In the genomic region with DNA sequence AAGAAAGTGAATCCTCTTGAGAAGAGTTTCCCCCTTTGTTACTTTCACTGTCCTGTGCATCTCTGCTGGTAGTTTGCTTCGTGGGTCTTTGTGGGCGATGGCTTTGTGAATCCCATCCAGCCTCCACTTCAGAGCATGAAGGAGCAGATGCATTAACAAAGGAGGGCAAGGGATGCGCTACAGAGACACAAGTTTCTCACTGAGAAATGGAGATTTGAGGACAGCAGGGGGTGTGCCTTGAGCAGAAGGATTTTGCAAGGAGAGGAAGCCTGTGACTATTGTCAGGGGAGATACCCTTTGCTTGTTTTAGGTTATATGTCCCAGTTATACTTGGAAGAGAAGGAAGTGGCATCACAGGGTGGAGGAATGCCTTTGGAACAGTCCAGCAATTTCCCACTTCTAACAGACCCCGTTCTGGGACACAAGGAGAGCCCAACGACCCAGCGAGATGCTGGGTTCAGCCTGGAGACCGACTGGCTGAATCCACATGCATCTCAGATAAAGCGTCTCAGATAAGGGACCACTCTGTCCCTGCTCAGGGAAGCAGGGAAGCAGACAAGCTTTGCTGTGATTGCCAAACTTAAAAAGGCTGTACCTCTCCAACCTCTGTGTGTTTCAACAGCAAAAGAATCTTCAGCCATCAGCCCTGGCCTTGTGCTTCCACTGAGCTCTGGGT, we compare ENCODE assay signal across 1 cellular context.
TF ChIP-seq lines count a peak whose summit lies in the region.

No MANE protein-coding gene starts in this region.

TF ChIP-seq in H1, 55 proteins besides CTCF, POLR2A, EP300 and RAD21:
- TF ChIP-seq TCF12 (IDR thresholded peaks at IDR 0.05; ENCODE audit: low read depth, low read length) (no peak), EGR1 (IDR thresholded peaks at IDR 0.05; ENCODE audit: borderline replicate concordance, low read depth, low read length) (no peak)
